Comparison of ENCODE assay signal across 10 cellular contexts in genomic region chr2:135121016-135121657, GRCh38.
"Had no signal": no experiment of that assay in that cellular context is flagged by ENCODE, and none has a peak within 500 bp of the region (broad histone marks: within the 10 kb centered on the region; RNA-seq: fewer than 3 reads in every experiment).

No MANE protein-coding gene starts in this region.

- H3K4me3 ChIP-seq: left lung, stomach, thoracic aorta had no signal

- H3K27me3 ChIP-seq: left lung, stomach had no signal

- H3K9me3 ChIP-seq: stomach, thoracic aorta had no signal

- DNase-seq: activated B cell treated with CpG ODN at 0.5 μM for 24 hours; activated CD4-positive, alpha-beta T cell treated with anti-CD3 and anti-CD28 coated beads, Interleukin-2, amount 10 ng/mL, durations not matched to agents 24 days and 14 days; activated naive CD4-positive, alpha-beta T cell treated with anti-CD3 and anti-CD28 coated beads, Interleukin-2, amount 50 U/mL, for 16 hours; cortex of kidney; effector CD8-positive, alpha-beta T cell; left lung; nephron progenitor cell; stimulated activated CD4-positive, alpha-beta T cell treated with anti-CD3 and anti-CD28 coated beads, Interleukin-4, amount 100 ng/mL, for 4 hours; stomach had no signal

- ATAC-seq: left lung had no signal

- H3K4me1 ChIP-seq: left lung had no signal

- H3K27ac ChIP-seq: left lung, stomach, thoracic aorta had no signal
